In genomic region chrX:47629419-47630210, GRCh38 we compare ENCODE assay signal across 11 cellular contexts. TPM values are rescaled to one million over a fixed set of nuclear protein-coding genes. Genes with fewer than 3 reads are reported as not detected.
DNase-seq lines count a peak whose midpoint lies in the region; ATAC-seq, FAIRE-seq and TF ChIP-seq lines count a peak whose summit lies in the region.
"Had no signal": no experiment of that assay in that cellular context is flagged by ENCODE, and none has a peak within 500 bp of the region (broad histone marks: within the 10 kb centered on the region; RNA-seq: fewer than 3 reads in every experiment).

CFP (minus strand) TSS chrX:47629930; CDS start chrX:47629844, 86 bp downstream.

- peak; percentile 65 for ATAC-seq in T-helper 17 cell
- ATAC-seq in stimulated activated naive CD8-positive, alpha-beta T cell treated with anti-CD3 and anti-CD28 coated beads, Interleukin-15, amount 100 ng/mL, for 72 hours, result peak; percentile 55
- no peak for ATAC-seq in GM19324 (IDR thresholded peaks at IDR 0.05; ENCODE audit: low FRiP score, unreplicated experiment)
- ATAC-seq: A549 had no signal

- CTCF ChIA-PET in endothelial cell of umbilical vein (lab: Charles Lee), result interaction anchor here (0.9 to 1.7 kb wide), 4 partner anchors 13 to 132 kb away, joined by 3 to 7 read pairs (median 4); no protein-coding TSS in a partner anchor

- H3K4me1 ChIP-seq in endothelial cell of umbilical vein (ENCODE audit: control insufficient read depth, extremely low read depth, insufficient read depth, low read length), result peaks cover 9% of the 10 kb centered on the region
- H3K4me1 ChIP-seq: A549, SJSA1, testis had no signal

- H3K79me2 ChIP-seq in endothelial cell of umbilical vein (ENCODE audit: control insufficient read depth, insufficient read depth, low read length), result no peaks in the 10 kb centered on the region

- no peaks in the 10 kb centered on the region for H3K9me3 ChIP-seq in T-helper 17 cell (ENCODE audit: control insufficient read depth, low read length, poor library complexity, severe bottlenecking)
- H3K9me3 ChIP-seq in endothelial cell of umbilical vein (replicated peaks; ENCODE audit: control insufficient read depth, insufficient read depth, low read length), result no peaks in the 10 kb centered on the region
- H3K9me3 ChIP-seq: A549, SJSA1, testis had no signal

- no peak within 1 kb of the TSS for H3K27ac ChIP-seq in endothelial cell of umbilical vein (ENCODE audit: insufficient read depth, low read depth, low read length)
- H3K27ac ChIP-seq: A549, SJSA1, testis had no signal

- peak within 1 kb of the TSS; percentile 53 for H3K4me2 ChIP-seq in endothelial cell of umbilical vein (ENCODE audit: insufficient read depth, low read length)
- H3K4me2 ChIP-seq: A549 had no signal

- no peak within 1 kb of the TSS for H3K9ac ChIP-seq in endothelial cell of umbilical vein (replicated peaks; ENCODE audit: extremely low read depth, insufficient read depth, low read length)

- H3K9me3 Mint-ChIP-seq in activated CD4-positive, alpha-beta T cell treated with anti-CD3 and anti-CD28 coated beads, Interleukin-2, amount 10 ng/mL, durations not matched to agents 24 days and 14 days, result no peaks in the 10 kb centered on the region
- no peaks in the 10 kb centered on the region for H3K9me3 Mint-ChIP-seq in stimulated activated naive CD8-positive, alpha-beta T cell treated with anti-CD3 and anti-CD28 coated beads, Interleukin-15, amount 100 ng/mL, for 72 hours

- H3K9me1 ChIP-seq in endothelial cell of umbilical vein (replicated peaks; ENCODE audit: control insufficient read depth, extremely low read depth, insufficient read depth, low read length), result no peaks in the 10 kb centered on the region

- H3K27me3 ChIP-seq in endothelial cell of umbilical vein (ENCODE audit: control insufficient read depth in 2 of 2, insufficient read depth in 2 of 2, low read length in 2 of 2), result no peaks in the 10 kb centered on the region
- H3K27me3 ChIP-seq: SJSA1, testis had no signal

- no peaks in the 10 kb centered on the region for H3K27me3 Mint-ChIP-seq in activated CD4-positive, alpha-beta T cell treated with anti-CD3 and anti-CD28 coated beads, Interleukin-2, amount 10 ng/mL, durations not matched to agents 24 days and 14 days
- no peaks in the 10 kb centered on the region for H3K27me3 Mint-ChIP-seq in T-helper 17 cell
- H3K27me3 Mint-ChIP-seq in stimulated activated naive CD8-positive, alpha-beta T cell treated with anti-CD3 and anti-CD28 coated beads, Interleukin-15, amount 100 ng/mL, for 72 hours, result no peaks in the 10 kb centered on the region

- intact Hi-C loops in activated CD4-positive, alpha-beta T cell treated with anti-CD3 and anti-CD28 coated beads, Interleukin-2, amount 10 ng/mL, durations not matched to agents 24 days and 14 days (cut with micrococcal nuclease), result no loop called here
- intact Hi-C loops in endothelial cell of umbilical vein (cut with micrococcal nuclease), result no loop called here

- peaks cover 0 to under 1% of the 10 kb centered on the region in 2 experiments for H3K36me3 ChIP-seq in endothelial cell of umbilical vein (ENCODE audit: control insufficient read depth in 2 of 2, extremely low read depth in 1 of 2, insufficient read depth in 2 of 2, low read length in 2 of 2)
- H3K36me3 ChIP-seq: SJSA1 had no signal

- FAIRE-seq in endothelial cell of umbilical vein (lab: Jason Lieb, UNC), result no peak
- FAIRE-seq: A549 had no signal

- H3K4me1 Mint-ChIP-seq in activated CD4-positive, alpha-beta T cell treated with anti-CD3 and anti-CD28 coated beads, Interleukin-2, amount 10 ng/mL, durations not matched to agents 24 days and 14 days, result peaks cover 22% of the 10 kb centered on the region
- H3K4me1 Mint-ChIP-seq in T-helper 17 cell, result peaks cover 18% of the 10 kb centered on the region
- peaks cover 27% of the 10 kb centered on the region for H3K4me1 Mint-ChIP-seq in stimulated activated naive CD8-positive, alpha-beta T cell treated with anti-CD3 and anti-CD28 coated beads, Interleukin-15, amount 100 ng/mL, for 72 hours

- H3K36me3 Mint-ChIP-seq in activated CD4-positive, alpha-beta T cell treated with anti-CD3 and anti-CD28 coated beads, Interleukin-2, amount 10 ng/mL, durations not matched to agents 24 days and 14 days (ENCODE audit: low read depth), result peaks cover 14% of the 10 kb centered on the region
- no peaks in the 10 kb centered on the region for H3K36me3 Mint-ChIP-seq in T-helper 17 cell (ENCODE audit: low read depth)

- dilution Hi-C loops in endothelial cell of umbilical vein (cut with MboI; ENCODE audit: extremely low pct_ligation_motif_present, low sequenced_read_pairs), result no loop called here

- H2AFZ ChIP-seq in endothelial cell of umbilical vein (ENCODE audit: low read depth, low read length), result no peak within 1 kb of the TSS

- POLR2A ChIA-PET in endothelial cell of umbilical vein (lab: Charles Lee), result interaction anchor here (0.6 kb wide), 1 partner anchor 40 kb away, joined by 3 read pairs; no protein-coding TSS in a partner anchor

- no TSS peak for BruUV-seq in endothelial cell of umbilical vein (replicated peaks; lab: Mats Ljungman, UMichigan)

- TF ChIP-seq CTCF in endothelial cell of umbilical vein (IDR thresholded peaks at IDR 0.05; ENCODE audit: extremely low read depth in 1 of 2, insufficient read depth in 1 of 2, low read depth in 1 of 2, low read length in 2 of 2) (no peak), GM10266 (IDR thresholded peaks at IDR 0.05; ENCODE audit: control insufficient read depth, insufficient read depth, low read depth, missing control alignments) (no peak)

- no peak within 1 kb of the TSS for H3K4me3 ChIP-seq in endothelial cell of umbilical vein (replicated peaks in 1 of 3; ENCODE audit: insufficient read depth in 1 of 3, low read depth in 1 of 3, low read length in 3 of 3)
- H3K4me3 ChIP-seq: A549, SJSA1, testis had no signal

- H4K20me1 ChIP-seq in endothelial cell of umbilical vein (replicated peaks; ENCODE audit: control insufficient read depth, extremely low read depth, insufficient read depth, low read length), result no peaks in the 10 kb centered on the region

- peak; percentile 67 for DNase-seq in activated CD4-positive, alpha-beta T cell treated with anti-CD3 and anti-CD28 coated beads, Interleukin-2, amount 10 ng/mL, durations not matched to agents 24 days and 14 days
- no peak for DNase-seq in activated CD4-positive, alpha-beta T cell treated with anti-CD3 and anti-CD28 coated beads, Interleukin-2, amount 50 U/mL, for 4 hours
- DNase-seq in T-helper 17 cell, result no peak
- no peak for DNase-seq in endothelial cell of umbilical vein (ENCODE audit: low read depth, low spot score)
- no peak for DNase-seq in stimulated activated naive CD8-positive, alpha-beta T cell treated with anti-CD3 and anti-CD28 coated beads, Interleukin-15, amount 100 ng/mL, for 72 hours
- no peak for DNase-seq in DMS53 treated with DMSO at 0.1 percent for 48 hours (lab: John Stamatoyannopoulos, UW; ENCODE audit: unreplicated experiment)
- no peak for DNase-seq in GM10266 (ENCODE audit: extremely low spot score)
- DNase-seq: testis had no signal

- peak within 1 kb of the TSS; percentile 83 for H3K4me3 Mint-ChIP-seq in activated CD4-positive, alpha-beta T cell treated with anti-CD3 and anti-CD28 coated beads, Interleukin-2, amount 10 ng/mL, durations not matched to agents 24 days and 14 days
- H3K4me3 Mint-ChIP-seq in T-helper 17 cell, result peak within 1 kb of the TSS; percentile 86
- peak within 1 kb of the TSS; percentile 62 to 66 for H3K4me3 Mint-ChIP-seq in stimulated activated naive CD8-positive, alpha-beta T cell treated with anti-CD3 and anti-CD28 coated beads, Interleukin-15, amount 100 ng/mL, for 72 hours

- H3K27ac Mint-ChIP-seq in activated CD4-positive, alpha-beta T cell treated with anti-CD3 and anti-CD28 coated beads, Interleukin-2, amount 10 ng/mL, durations not matched to agents 24 days and 14 days, result peak within 1 kb of the TSS; percentile 84
- H3K27ac Mint-ChIP-seq in T-helper 17 cell, result peak within 1 kb of the TSS; percentile 82
- peak within 1 kb of the TSS; percentile 10 to 81 for H3K27ac Mint-ChIP-seq in stimulated activated naive CD8-positive, alpha-beta T cell treated with anti-CD3 and anti-CD28 coated beads, Interleukin-15, amount 100 ng/mL, for 72 hours

- TF ChIP-seq POLR2A in endothelial cell of umbilical vein (IDR thresholded peaks at IDR 0.05; ENCODE audit: low read depth, low read length), result no peak

TF ChIP-seq in endothelial cell of umbilical vein, 7 proteins besides CTCF, POLR2A, EP300 and RAD21:
- TF ChIP-seq FOS (IDR thresholded peaks at IDR 0.05; ENCODE audit: borderline replicate concordance, insufficient read depth, low read length) (no peak), MAX (IDR thresholded peaks at IDR 0.05; ENCODE audit: insufficient read depth, insufficient read length) (no peak), EZH2 (IDR thresholded peaks at IDR 0.05; ENCODE audit: borderline replicate concordance, low read depth, low read length, severe bottlenecking) (no peak), GATA2 (IDR thresholded peaks at IDR 0.05; ENCODE audit: insufficient read depth, insufficient read length, low read depth, low read length) (no peak), POLR2AphosphoS5 (IDR thresholded peaks at IDR 0.05; ENCODE audit: insufficient read depth, low read depth, low read length) (no peak), MYC (IDR thresholded peaks at IDR 0.05; ENCODE audit: low read depth, low read length) (no peak), JUN (IDR thresholded peaks at IDR 0.05; ENCODE audit: borderline replicate concordance, insufficient read depth, insufficient read length, low read depth) (no peak)

RNA-seq across cellular contexts. Expression of gene CFP, which starts in this region (rescaled TPM):
- 4.0 and 4.4 TPM in 2 replicates for total RNA-seq in activated CD4-positive, alpha-beta T cell treated with anti-CD3 and anti-CD28 coated beads, Interleukin-2, amount 10 ng/mL, durations not matched to agents 24 days and 14 days
- 10 to 100 TPM; 17.7 to 25.3 TPM for total RNA-seq in T-helper 17 cell
- 1.00 and 1.9 TPM in 2 replicates for total RNA-seq in endothelial cell of umbilical vein
- polyA plus RNA-seq in endothelial cell of umbilical vein, result 0.62 and 0.69 TPM in 2 replicates
- polyA plus RNA-seq in endothelial cell of umbilical vein (2011; cell fraction: cytosol; rRNA removed), result 0.30 and 0.43 TPM in 2 replicates
- 0.61 and 1.1 TPM in 2 replicates for polyA plus RNA-seq in endothelial cell of umbilical vein (2011; cell fraction: nucleus; rRNA removed)
- 1.5 and 5.0 TPM in 2 replicates for polyA plus RNA-seq in endothelial cell of umbilical vein (2012)
- polyA minus RNA-seq in endothelial cell of umbilical vein, result 1.00 and 1.3 TPM in 2 replicates
- polyA minus RNA-seq in endothelial cell of umbilical vein (2011; cell fraction: cytosol; rRNA and poly(A)+ RNA removed), result not detected
- polyA minus RNA-seq in endothelial cell of umbilical vein (2011; cell fraction: nucleus; rRNA and poly(A)+ RNA removed), result 0.43 and 0.72 TPM in 2 replicates
